ENCODE assay signal across 27 cellular contexts in the genomic region with DNA sequence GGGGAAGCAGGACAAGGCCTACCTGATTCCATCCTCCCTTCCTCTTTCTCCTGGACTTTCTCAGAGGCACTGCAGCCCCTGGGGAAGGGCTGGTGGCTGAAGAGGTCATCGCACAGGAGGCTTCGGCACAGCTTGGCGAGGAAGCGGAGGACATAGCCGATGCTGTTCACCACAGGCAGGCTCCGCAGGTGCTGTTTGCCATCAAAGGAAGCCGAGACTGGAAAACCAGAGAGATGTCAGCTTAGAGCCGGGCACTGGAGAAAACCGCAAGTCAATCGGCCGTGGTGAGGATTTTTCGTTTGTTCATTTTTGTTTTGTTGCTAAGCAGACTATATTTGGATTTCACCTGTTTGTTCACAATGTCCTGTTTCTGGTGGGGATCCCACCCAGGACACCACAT.
"Had no signal": no experiment of that assay in that cellular context is flagged by ENCODE, and none has a peak within 500 bp of the region (broad histone marks: within the 10 kb centered on the region; RNA-seq: fewer than 3 reads in every experiment).

No MANE protein-coding gene starts in this region.

- H3K36me3 ChIP-seq: gastroesophageal sphincter, heart left ventricle, prostate gland, right atrium auricular region, sigmoid colon, stomach, thyroid gland, vagina had no signal

- H2AFZ ChIP-seq: hepatocyte had no signal

- H3K4me1 Mint-ChIP-seq: mesothelial cell of epicardium, neural crest cell had no signal

- H3K9me3 ChIP-seq: gastroesophageal sphincter, heart left ventricle, mucosa of descending colon, prostate gland, right atrium auricular region, sigmoid colon, stomach, thyroid gland, vagina had no signal

- H3K27ac ChIP-seq: coronary artery, gastroesophageal sphincter, heart left ventricle, hepatocyte, prostate gland, right atrium auricular region, sigmoid colon, stomach, thyroid gland, vagina had no signal

- H3K27ac Mint-ChIP-seq: memory B cell; mesothelial cell of epicardium; natural killer cell treated with Interleukin-12 subunit alpha and Interleukin-12 subunit beta and Interleukin-15 and Interleukin-18, amount 100 ng/mL, for 72 hours; stimulated activated effector memory CD8-positive, alpha-beta T cell treated with anti-CD3 and anti-CD28 coated beads, Interleukin-12 subunit alpha, Interleukin-12 subunit beta, amount 100 ng/mL, for 72 hours had no signal

- H3K27me3 Mint-ChIP-seq: memory B cell; natural killer cell treated with Interleukin-12 subunit alpha and Interleukin-12 subunit beta and Interleukin-15 and Interleukin-18, amount 100 ng/mL, for 72 hours had no signal

- H3K27me3 ChIP-seq: gastroesophageal sphincter, hepatocyte, right atrium auricular region, stomach, thyroid gland, vagina had no signal

- H3K4me1 ChIP-seq: gastroesophageal sphincter, heart left ventricle, prostate gland, right atrium auricular region, sigmoid colon, stomach, thyroid gland had no signal

- H3K4me2 ChIP-seq: hepatocyte had no signal

- H3K36me3 Mint-ChIP-seq: mesothelial cell of epicardium had no signal

- H3K4me3 Mint-ChIP-seq: memory B cell; mesothelial cell of epicardium; natural killer cell treated with Interleukin-12 subunit alpha and Interleukin-12 subunit beta and Interleukin-15 and Interleukin-18, amount 100 ng/mL, for 72 hours; neural crest cell; stimulated activated effector memory CD8-positive, alpha-beta T cell treated with anti-CD3 and anti-CD28 coated beads, Interleukin-12 subunit alpha, Interleukin-12 subunit beta, amount 100 ng/mL, for 72 hours had no signal

- ATAC-seq: gastroesophageal sphincter; heart left ventricle; left lobe of liver; mucosa of descending colon; natural killer cell treated with Interleukin-12 subunit alpha and Interleukin-12 subunit beta and Interleukin-15 and Interleukin-18, amount 100 ng/mL, for 72 hours; stimulated activated effector memory CD8-positive, alpha-beta T cell treated with anti-CD3 and anti-CD28 coated beads, Interleukin-12 subunit alpha, Interleukin-12 subunit beta, amount 100 ng/mL, for 72 hours had no signal

- DNase-seq: dermis blood vessel endothelial cell; effector memory CD4-positive, alpha-beta T cell; erythroblast; heart left ventricle; kidney; mucosa of descending colon; nucleus accumbens; sigmoid colon; stimulated activated CD4-positive, alpha-beta T cell treated with anti-CD3 and anti-CD28 coated beads, Interleukin-2, amount 100 ng/mL, for 24 hours; stimulated activated CD4-positive, alpha-beta T cell treated with anti-CD3 and anti-CD28 coated beads, Interleukin-4, amount 100 ng/mL, for 24 hours; stimulated activated naive CD4-positive, alpha-beta T cell treated with Interleukin-2 at 50 U/mL for 16 hours; stomach; thyroid gland; trophoblast cell had no signal

- H3K4me3 ChIP-seq: coronary artery, gastroesophageal sphincter, heart left ventricle, hepatocyte, lung, mucosa of descending colon, prostate gland, right atrium auricular region, sigmoid colon, stomach, thyroid gland, vagina had no signal

- H3K79me2 ChIP-seq: hepatocyte had no signal

- H3K9me3 Mint-ChIP-seq: memory B cell; natural killer cell treated with Interleukin-12 subunit alpha and Interleukin-12 subunit beta and Interleukin-15 and Interleukin-18, amount 100 ng/mL, for 72 hours; neural crest cell; stimulated activated effector memory CD8-positive, alpha-beta T cell treated with anti-CD3 and anti-CD28 coated beads, Interleukin-12 subunit alpha, Interleukin-12 subunit beta, amount 100 ng/mL, for 72 hours had no signal
